ENCODE assay signal across 9 cellular contexts in genomic region chr1:158179301-158180041, GRCh38. TPM values are rescaled to one million over a fixed set of nuclear protein-coding genes. Genes with fewer than 3 reads are reported as not detected.
A peak's percentile ranks its signal among the peaks of the same experiment; 100 is the strongest.
DNase-seq lines count a peak whose midpoint lies in the region; ATAC-seq, FAIRE-seq and TF ChIP-seq lines count a peak whose summit lies in the region.
"Had no signal": no experiment of that assay in that cellular context is flagged by ENCODE, and none has a peak within 500 bp of the region (broad histone marks: within the 10 kb centered on the region; RNA-seq: fewer than 3 reads in every experiment).

No MANE protein-coding gene starts in this region.

- H3K79me2 ChIP-seq in OCI-LY1 (ENCODE audit: insufficient read depth, low read length): no peaks in the 10 kb centered on the region

- no peaks in the 10 kb centered on the region for H4K20me1 ChIP-seq in OCI-LY1 (ENCODE audit: insufficient read depth, low read length)

- 44 to 59% (median 48%) methylated on average over 4 of the region's 4 CpGs for WGBS in small intestine, 3 donors

- TF ChIP-seq CTCF in OCI-LY1 (IDR thresholded peaks at IDR 0.05; ENCODE audit: low read length): peak; percentile 61

- peak overlapping the region; percentile 88 for H3K4me2 ChIP-seq in OCI-LY1 (ENCODE audit: low read length)

- peak; percentile 88 for ATAC-seq in HG02884 (IDR thresholded peaks at IDR 0.05; ENCODE audit: unreplicated experiment)

- no peak overlapping the region; the same call in 1 of the 2 replicates for H2AFZ ChIP-seq in OCI-LY1 (ENCODE audit: low read length)

- peak; percentile 6 for DNase-seq in DMS53 (lab: John Stamatoyannopoulos, UW)
- DNase-seq in DMS53 treated with DMSO at 0.1 percent for 48 hours (lab: John Stamatoyannopoulos, UW; ENCODE audit: unreplicated experiment): no peak
- peak; percentile 65 for DNase-seq in small intestine
- DNase-seq in epidermal melanocyte (ENCODE audit: insufficient read length, low spot score): no peak
- no peak for DNase-seq in DMS153 treated with DMSO at 0.1 percent for 48 hours (lab: John Stamatoyannopoulos, UW; ENCODE audit: unreplicated experiment)
- DNase-seq in H7: no peak
- DNase-seq: 8988T had no signal

- H3F3A ChIP-seq in OCI-LY1 (ENCODE audit: insufficient read depth, low read length): no peaks in the 10 kb centered on the region

- H3K4me1 ChIP-seq in OCI-LY1 (ENCODE audit: insufficient read depth, low read length, severe bottlenecking) (peaks cover 62% of the 10 kb centered on the region), small intestine (ENCODE audit: control insufficient read depth in 2 of 2, insufficient read depth in 1 of 2, low read depth in 1 of 2, low read length in 1 of 2) (peaks cover 0 to 1% of the 10 kb centered on the region in 2 donors)

- H3K36me3 ChIP-seq in OCI-LY1 (ENCODE audit: insufficient read depth, low read length): peaks cover 5% of the 10 kb centered on the region; the same call in 1 of the 2 replicates
- H3K36me3 ChIP-seq in small intestine (ENCODE audit: control insufficient read depth in 2 of 2, insufficient read depth in 2 of 2, low read length in 2 of 2): no peaks in the 10 kb centered on the region
- no peaks in the 10 kb centered on the region for H3K36me3 ChIP-seq in H7 (replicated peaks; ENCODE audit: control insufficient read depth, insufficient read depth, low read length)

- no peak for FAIRE-seq in small intestine (lab: Jason Lieb, UNC)

- H3K27me3 ChIP-seq in OCI-LY1 (ENCODE audit: insufficient read depth, low read length) (no peaks in the 10 kb centered on the region), small intestine (ENCODE audit: control insufficient read depth in 2 of 2, insufficient read depth in 2 of 2, low read length in 2 of 2) (peaks cover 0 to 2% of the 10 kb centered on the region in 2 donors), H7 (ENCODE audit: control insufficient read depth, insufficient read depth, low read length) (peaks cover 81% of the 10 kb centered on the region)

- H3K9me3 ChIP-seq in OCI-LY1 (ENCODE audit: low read length) (no peaks in the 10 kb centered on the region), small intestine (ENCODE audit: control insufficient read depth, low read depth) (no peaks in the 10 kb centered on the region)

- H3K27ac ChIP-seq in OCI-LY1 (ENCODE audit: low read depth, low read length, poor library complexity, severe bottlenecking) (peak overlapping the region; percentile 88), small intestine (ENCODE audit: low read depth in 1 of 2, low read length in 1 of 2) (peak overlapping the region; percentile 9 to 71)

- H3K9me2 ChIP-seq in OCI-LY1 (ENCODE audit: low read depth, low read length): no peaks in the 10 kb centered on the region

- H3K9ac ChIP-seq in OCI-LY1 (ENCODE audit: low read length): peak overlapping the region; percentile 68; the same call in 1 of the 2 replicates

- H3K4me3 ChIP-seq in OCI-LY1 (ENCODE audit: low read depth, low read length, poor library complexity, severe bottlenecking) (peak overlapping the region; percentile 71), small intestine (ENCODE audit: low read depth in 1 of 2, low read length in 2 of 2) (no peak overlapping the region), H7 (ENCODE audit: insufficient read depth, low read depth, low read length) (no peak overlapping the region)

RNA-seq across cellular contexts. Expression of gene CD1D, which starts 1.2 kb away (rescaled TPM):
- 10 to 100 TPM in 1 of 3 donors, 1 to 10 TPM in 2; 5.9 to 15.0 (median 9.5) TPM for polyA plus RNA-seq in small intestine
- 5.9 and 6.4 TPM in 2 replicates for total RNA-seq in H7 (2014; rRNA removed; shearing (Covaris generic))

Comparison
In these comparisons a context has a peak if more than half of its experiments do, and no peak if none do; other contexts are left out.
1. DNase-seq: peak in DMS53 (single experiment) and small intestine (single experiment); none in DMS53 treated with DMSO at 0.1 percent for 48 hours (single experiment), epidermal melanocyte (single experiment), DMS153 treated with DMSO at 0.1 percent for 48 hours (single experiment) and H7 (single experiment).